Comparison of ENCODE assay signal across 27 cellular contexts in the genomic region with DNA sequence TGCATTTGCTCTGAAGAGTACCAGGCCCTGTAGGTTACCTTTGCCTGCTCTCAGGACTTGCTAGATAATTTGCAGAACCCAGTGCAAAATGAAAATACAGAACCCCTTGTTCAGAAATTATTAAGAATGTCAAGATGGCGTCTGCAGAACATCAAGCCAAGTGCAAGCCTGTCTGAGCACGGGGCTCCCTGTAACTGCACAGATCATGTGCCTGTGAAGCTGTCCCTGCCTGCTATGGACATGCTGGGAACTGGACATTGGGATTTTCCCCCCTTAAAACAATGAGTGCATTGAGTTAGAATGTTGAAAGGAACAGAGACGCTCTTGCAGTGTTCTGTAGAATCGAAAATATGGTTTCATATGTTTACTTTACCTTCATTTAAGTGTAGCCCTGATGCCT. TPM values are rescaled to one million over a fixed set of nuclear protein-coding genes. Genes with fewer than 3 reads are reported as not detected.
"Had no signal": no experiment of that assay in that cellular context is flagged by ENCODE, and none has a peak within 500 bp of the region (broad histone marks: within the 10 kb centered on the region; RNA-seq: fewer than 3 reads in every experiment).

No MANE protein-coding gene starts in this region.

- H3K36me3 Mint-ChIP-seq: activated CD8-positive, alpha-beta memory T cell treated with anti-CD3 and anti-CD28 coated beads, Interleukin-2, amount 10 ng/mL, durations not matched to agents 7 days and 5 days; brain; natural killer cell had no signal

- H3K27ac Mint-ChIP-seq: activated CD4-positive, alpha-beta T cell treated with anti-CD3 and anti-CD28 coated beads, Interleukin-2, amount 10 ng/mL, durations not matched to agents 7 days and 5 days; activated CD8-positive, alpha-beta memory T cell treated with anti-CD3 and anti-CD28 coated beads, Interleukin-2, amount 10 ng/mL, durations not matched to agents 7 days and 5 days; activated CD8-positive, alpha-beta T cell treated with anti-CD3 and anti-CD28 coated beads for 36 hours; brain; natural killer cell; progenitor cell of endocrine pancreas; stimulated activated naive CD8-positive, alpha-beta T cell treated with anti-CD3 and anti-CD28 coated beads, Interleukin-15, Interleukin-2, amounts not matched to agents 100 ng/mL and 50 ng/mL, for 24 hours; T-helper 17 cell had no signal

- H3K9me3 ChIP-seq: esophagus squamous epithelium, heart left ventricle, tibial nerve, uterus had no signal

- FAIRE-seq: colon, keratinocyte had no signal

- H3K4me1 ChIP-seq: tibial nerve, uterus had no signal

- ATAC-seq: activated CD4-positive, CD25-positive, alpha-beta regulatory T cell treated with anti-CD3 and anti-CD28 coated beads, Interleukin-2, amount 50 U/mL, for 24 hours; activated CD8-positive, alpha-beta memory T cell treated with anti-CD3 and anti-CD28 coated beads, Interleukin-2, amount 10 ng/mL, durations not matched to agents 7 days and 5 days; activated CD8-positive, alpha-beta T cell treated with anti-CD3 and anti-CD28 coated beads for 36 hours; effector memory CD8-positive, alpha-beta T cell; left colon; natural killer cell; T-helper 17 cell had no signal

- H3K27me3 ChIP-seq: esophagus squamous epithelium, heart left ventricle, tibial nerve, uterus had no signal

- H3K9me3 Mint-ChIP-seq: activated CD4-positive, alpha-beta T cell treated with anti-CD3 and anti-CD28 coated beads, Interleukin-2, amount 10 ng/mL, durations not matched to agents 7 days and 5 days; activated CD8-positive, alpha-beta T cell treated with anti-CD3 and anti-CD28 coated beads for 36 hours; effector memory CD8-positive, alpha-beta T cell; natural killer cell; stimulated activated naive CD8-positive, alpha-beta T cell treated with anti-CD3 and anti-CD28 coated beads, Interleukin-15, Interleukin-2, amounts not matched to agents 100 ng/mL and 50 ng/mL, for 24 hours had no signal

- DNase-seq: activated CD4-positive, alpha-beta T cell treated with anti-CD3 and anti-CD28 coated beads, Interleukin-2, amount 10 ng/mL, durations not matched to agents 7 days and 5 days; activated CD8-positive, alpha-beta memory T cell treated with anti-CD3 and anti-CD28 coated beads, Interleukin-2, amount 10 ng/mL, durations not matched to agents 7 days and 5 days; activated CD8-positive, alpha-beta T cell treated with anti-CD3 and anti-CD28 coated beads for 36 hours; activated gamma-delta T cell; activated naive CD4-positive, alpha-beta T cell treated with anti-CD3 and anti-CD28 coated beads, Interleukin-2, amount 50 U/mL, for 16 hours; activated T-cell treated with anti-CD3 and anti-CD28 coated beads for 4 hours; central memory CD4-positive, alpha-beta T cell; effector memory CD8-positive, alpha-beta T cell; esophagus squamous epithelium; heart left ventricle; left colon; midbrain; natural killer cell; retina; stimulated activated CD4-positive, alpha-beta T cell treated with anti-CD3 and anti-CD28 coated beads, Interleukin-1b, Interleukin-23, amount 100 ng/mL, for 48 hours; SW 1271; T-helper 17 cell; uterus had no signal

- H3K36me3 ChIP-seq: esophagus squamous epithelium, heart left ventricle, tibial nerve, uterus had no signal

- H3K27ac ChIP-seq: esophagus squamous epithelium, heart left ventricle, tibial nerve, uterus, VCaP had no signal

- H3K4me3 ChIP-seq: esophagus squamous epithelium, heart left ventricle, lung, tibial nerve, uterus had no signal

RNA-seq across cellular contexts. Expression of a gene that starts 2.9 kb away (rescaled TPM):
- total RNA-seq: activated CD4-positive, alpha-beta T cell treated with anti-CD3 and anti-CD28 coated beads, Interleukin-2, amount 10 ng/mL, durations not matched to agents 7 days and 5 days; activated CD8-positive, alpha-beta memory T cell treated with anti-CD3 and anti-CD28 coated beads, Interleukin-2, amount 10 ng/mL, durations not matched to agents 7 days and 5 days; activated CD8-positive, alpha-beta T cell treated with anti-CD3 and anti-CD28 coated beads for 36 hours; esophagus squamous epithelium; heart left ventricle; natural killer cell; progenitor cell of endocrine pancreas; T-helper 17 cell; uterus had no signal
- polyA plus RNA-seq: heart left ventricle, keratinocyte had no signal
